In the genomic region with DNA sequence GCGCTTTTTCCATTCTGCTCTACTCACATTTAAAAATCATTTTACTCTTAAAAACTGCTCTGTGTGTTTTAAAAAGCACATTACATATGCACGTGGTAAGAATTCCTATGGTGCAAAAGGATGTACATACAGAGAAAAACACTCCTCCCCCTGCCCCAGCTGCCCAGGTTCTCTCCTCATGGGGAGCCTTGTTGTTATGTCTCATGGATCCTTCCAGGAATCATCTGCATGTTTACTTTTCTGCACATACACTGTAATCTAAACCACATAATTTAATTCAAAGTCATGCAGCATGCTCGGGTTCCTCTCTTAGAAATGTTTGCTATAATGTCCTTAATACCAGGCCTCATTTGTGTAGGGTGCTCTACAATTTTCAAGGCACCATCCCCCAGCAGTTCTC, we compare ENCODE assay signal across 15 cellular contexts.
A peak's percentile ranks its signal among the peaks of the same experiment; 100 is the strongest.
DNase-seq lines count a peak whose midpoint lies in the region; TF ChIP-seq lines count a peak whose summit lies in the region.
"Had no signal": no experiment of that assay in that cellular context is flagged by ENCODE, and none has a peak within 500 bp of the region (broad histone marks: within the 10 kb centered on the region; RNA-seq: fewer than 3 reads in every experiment).

No MANE protein-coding gene starts in this region.

- no TSS peak for BruUV-seq in A673 (replicated peaks; lab: Mats Ljungman, UMichigan)

- no peaks in the 10 kb centered on the region for H3K9me3 ChIP-seq in A673 (ENCODE audit: low read depth, low read length, poor library complexity, severe bottlenecking)

- no peak overlapping the region for H2AK5ac ChIP-seq in mesendoderm (ENCODE audit: low read length)

- no peaks in the 10 kb centered on the region for H3K79me2 ChIP-seq in mesendoderm (ENCODE audit: control insufficient read depth, insufficient read depth, low read length)

- H2BK120ac ChIP-seq in mesendoderm (ENCODE audit: low read depth, low read length) = no peak overlapping the region

- no CpG with 5 or more reads among the region's 3 CpGs for WGBS in mesendoderm (ENCODE audit: extremely low coverage, insufficient coverage, low lambda C conversion rate)

- peaks cover 37% of the 10 kb centered on the region for H3K4me1 ChIP-seq in mesendoderm (ENCODE audit: control insufficient read depth, low read depth, low read length)
- peaks cover 7% of the 10 kb centered on the region for H3K4me1 ChIP-seq in A673 (ENCODE audit: insufficient read depth, low read length, poor library complexity, severe bottlenecking)

- no peaks in the 10 kb centered on the region for H3K27me3 ChIP-seq in mesendoderm (ENCODE audit: insufficient read depth, low read length, poor library complexity)
- H3K27me3 ChIP-seq in A673 (replicated peaks; ENCODE audit: insufficient read depth, low read depth, low read length, poor library complexity) = no peaks in the 10 kb centered on the region
- H3K27me3 ChIP-seq: foreskin keratinocyte had no signal

- H3K36me3 ChIP-seq in mesendoderm (ENCODE audit: control insufficient read depth, insufficient read depth, low read length) (no peaks in the 10 kb centered on the region), A673 (ENCODE audit: insufficient read depth, low read length, poor library complexity, severe bottlenecking) (no peaks in the 10 kb centered on the region)

- DNase-seq in COLO668 (lab: John Stamatoyannopoulos, UW; ENCODE audit: unreplicated experiment) = peak; percentile 48
- DNase-seq in DMS79 (lab: John Stamatoyannopoulos, UW) = peak; percentile 27
- DNase-seq in NCI-H748 (lab: John Stamatoyannopoulos, UW; ENCODE audit: unreplicated experiment) = peak; percentile 45
- no peak for DNase-seq in mesendoderm
- no peak for DNase-seq in activated gamma-delta T cell treated with Interleukin-2 at 50 U/mL for 16 hours
- DNase-seq in A673 (ENCODE audit: low spot score) = no peak
- DNase-seq in C1 segment of cervical spinal cord (lab: John Stamatoyannopoulos, UW) = no peak
- DNase-seq: activated CD4-positive, CD25-positive, alpha-beta regulatory T cell treated with anti-CD3 and anti-CD28 coated beads, Interleukin-2, amount 50 U/mL, for 72 hours; activated naive CD8-positive, alpha-beta T cell treated with anti-CD3 and anti-CD28 coated beads, Interleukin-2, amount 10 ng/mL, durations not matched to agents 7 days and 5 days; foreskin keratinocyte; MM.1S; NCI-H1930; T-helper 9 cell had no signal

- POLR2A ChIA-PET in A673 (lab: Charles Lee; ENCODE audit: low non-redundant PET) = no interaction called here

- H2BK5ac ChIP-seq in mesendoderm (ENCODE audit: low read length) = no peak overlapping the region

- CTCF ChIA-PET in A673 (lab: Charles Lee) = no interaction called here

- no peak for TF ChIP-seq CTCF in A673 (conservative IDR thresholded peaks at IDR 0.05; ENCODE audit: low read depth, low read length)

- H4K5ac ChIP-seq in mesendoderm (ENCODE audit: low read length) = no peak overlapping the region

- H3K4me2 ChIP-seq in mesendoderm (ENCODE audit: low read length) = no peak overlapping the region

- H3K4ac ChIP-seq in mesendoderm (ENCODE audit: low read depth, low read length) = no peak overlapping the region

- H3K23ac ChIP-seq in mesendoderm (ENCODE audit: low read length) = no peak overlapping the region

- H3K79me1 ChIP-seq in mesendoderm (ENCODE audit: low read length) = no peaks in the 10 kb centered on the region

- H3K18ac ChIP-seq in mesendoderm (ENCODE audit: low read length) = no peak overlapping the region

- H3K9ac ChIP-seq in mesendoderm (ENCODE audit: low read length) = no peak overlapping the region

- no peak overlapping the region for H2BK15ac ChIP-seq in mesendoderm (replicated peaks; ENCODE audit: low read depth)

- no peak overlapping the region for H4K8ac ChIP-seq in mesendoderm (ENCODE audit: low read depth, low read length)

- intact Hi-C loops in A673 (cut with micrococcal nuclease; ENCODE audit: unreplicated experiment) = no loop called here

- H3K27ac ChIP-seq in mesendoderm (ENCODE audit: low read depth, low read length) = no peak overlapping the region
- H3K27ac ChIP-seq in A673 (ENCODE audit: low read depth, low read length, poor library complexity, severe bottlenecking) = no peak overlapping the region
- H3K27ac ChIP-seq: epithelial cell of prostate, foreskin keratinocyte, HL-60 had no signal

- H3K4me3 ChIP-seq in mesendoderm (ENCODE audit: low read length) (no peak overlapping the region), A673 (ENCODE audit: low read depth, low read length, poor library complexity, severe bottlenecking) (no peak overlapping the region)

- H3K56ac ChIP-seq in mesendoderm (ENCODE audit: low read length) = peak overlapping the region; percentile 43

Comparison
In these comparisons a context has a peak if more than half of its experiments do, and no peak if none do; other contexts are left out.
1. DNase-seq: peak in COLO668 (single experiment), DMS79 (single experiment) and NCI-H748 (single experiment); none in mesendoderm (single experiment), activated gamma-delta T cell treated with Interleukin-2 at 50 U/mL for 16 hours (single experiment), A673 (single experiment) and C1 segment of cervical spinal cord (0 of 14).